In genomic region chr22:19662049-19662684, GRCh38 we compare ENCODE assay signal across 7 cellular contexts. TPM values are rescaled to one million over a fixed set of nuclear protein-coding genes. Genes with fewer than 3 reads are reported as not detected.
DNase-seq lines count a peak whose midpoint lies in the region; ATAC-seq, FAIRE-seq and TF ChIP-seq lines count a peak whose summit lies in the region.
"Not testable (repeated sequence)": the region's sequence is repeated elsewhere in the genome, so short reads cannot be mapped to it uniquely, and the experiment has no call there.
"Had no signal": no experiment of that assay in that cellular context is flagged by ENCODE, and none has a peak within 500 bp of the region (broad histone marks: within the 10 kb centered on the region; RNA-seq: fewer than 3 reads in every experiment).

No MANE protein-coding gene starts in this region.

- not testable (repeated sequence) for H3K79me2 ChIP-seq in GM23338 (replicated peaks; ENCODE audit: insufficient read depth); HepG2 (ENCODE audit: insufficient read depth, low read length)

- not testable (repeated sequence) for H3K9me3 ChIP-seq in SK-N-MC (ENCODE audit: low read depth, low read length); HepG2 (ENCODE audit: low read length)

- WGBS in HepG2 (ENCODE audit: low lambda C conversion rate) = 44% methylated on average over 19 of the region's 22 CpGs

- not testable (repeated sequence) for H3K36me3 Mint-ChIP-seq in GM23338 (ENCODE audit: low read depth); brain

- TF ChIP-seq EP300 in HepG2 (IDR thresholded peaks at IDR 0.05; ENCODE audit: low read depth in 2 of 2, low read length in 2 of 2); HepG2 (CRISPR knock-in tag; IDR thresholded peaks at IDR 0.05; ENCODE audit: borderline replicate concordance): not testable (repeated sequence)

- H4K20me1 ChIP-seq in GM23338 (replicated peaks; ENCODE audit: insufficient read depth); HepG2 (ENCODE audit: insufficient read depth, low read length): not testable (repeated sequence)

- not testable (repeated sequence) for TF ChIP-seq RAD21 in HepG2 (CRISPR knock-in tag; IDR thresholded peaks at IDR 0.05)

- not testable (repeated sequence) for TF ChIP-seq CTCF in GM23338 (conservative IDR thresholded peaks at IDR 0.05; ENCODE audit: low read depth in 2 of 2); brain (conservative IDR thresholded peaks at IDR 0.05)
- 0 out of 2 replicates have a peak, but pooled peaks have one; percentile 6 for TF ChIP-seq CTCF in HepG2 (CRISPR knock-in tag; IDR thresholded peaks at IDR 0.05)

- not testable (repeated sequence) for H3K4me3 ChIP-seq in GM23338; SK-N-MC; HepG2 (replicated peaks in 1 of 3; ENCODE audit: insufficient read depth in 1 of 3, low read depth in 2 of 3, low read length in 3 of 3)

- H3K9me2 ChIP-seq in GM23338 (ENCODE audit: insufficient read depth) = peaks cover 16% of the 10 kb centered on the region

- peaks cover 25% of the 10 kb centered on the region for H3K4me1 Mint-ChIP-seq in GM23338
- H3K4me1 Mint-ChIP-seq in brain = peaks cover 47% of the 10 kb centered on the region

- BruUV-seq in HepG2 (replicated peaks; lab: Mats Ljungman, UMichigan) = not testable (repeated sequence)

- not testable (repeated sequence) for H3K4me3 Mint-ChIP-seq in GM23338, brain

- TF ChIP-seq POLR2A in HepG2 (IDR thresholded peaks at IDR 0.05; ENCODE audit: insufficient read depth in 1 of 2, low read depth in 2 of 2, low read length in 2 of 2) = not testable (repeated sequence)

- not testable (repeated sequence) for H3F3A ChIP-seq in GM23338 (replicated peaks; ENCODE audit: low read depth)

- H3K36me3 ChIP-seq in GM23338 (ENCODE audit: insufficient read depth); SK-N-MC (ENCODE audit: insufficient read depth, low read length); HepG2 (replicated peaks in 1 of 2; ENCODE audit: control insufficient read depth in 1 of 2, insufficient read depth in 2 of 2, low read length in 2 of 2): not testable (repeated sequence)

- DNase-seq in D341Med (ENCODE audit: low spot score) = peak; percentile 27
- DNase-seq in GM23338 (ENCODE audit: low spot score); SK-N-MC (ENCODE audit: low read depth, low spot score); HepG2 (ENCODE audit: low spot score): not testable (repeated sequence)
- peak; percentile 45 for DNase-seq in posterior vena cava (ENCODE audit: low spot score)

- 0 out of 2 replicates have a peak overlapping the region, but pooled peaks have one; percentile 47 for H2AFZ ChIP-seq in GM23338
- H2AFZ ChIP-seq in HepG2 (ENCODE audit: low read length) = not testable (repeated sequence)

- ATAC-seq in GM23338 = peak; percentile 70
- ATAC-seq in HepG2 = not testable (repeated sequence)

- POLR2A ChIA-PET in HepG2 (lab: Yijun Ruan, JAX) = not testable (repeated sequence)

- not testable (repeated sequence) for H3K27me3 ChIP-seq in GM23338 (ENCODE audit: insufficient read depth)
- H3K27me3 ChIP-seq in HepG2 (ENCODE audit: control insufficient read depth in 1 of 2, insufficient read depth in 2 of 2, low read length in 2 of 2) = peaks cover 4 to 38% of the 10 kb centered on the region in 2 experiments; a peak in 4 of 5 replicates

- H3K27ac ChIP-seq in GM23338 (ENCODE audit: low read depth); HepG2 (ENCODE audit: extremely low read length, insufficient read depth, low read length): not testable (repeated sequence)
- H3K27ac ChIP-seq in SK-N-MC = peak overlapping the region; percentile 83

- H3K27ac Mint-ChIP-seq in GM23338 = not testable (repeated sequence)
- H3K27ac Mint-ChIP-seq in brain = peak overlapping the region in 3 of 5 experiments; percentile 55 to 68 (median 64)

- intact Hi-C loops in HepG2 (cut with micrococcal nuclease; ENCODE audit: unreplicated experiment); posterior vena cava (cut with DNase I): not testable (repeated sequence)

- not testable (repeated sequence) for H3K4me1 ChIP-seq in GM23338 (ENCODE audit: insufficient read depth); HepG2 (ENCODE audit: insufficient read depth, low read length)

- not testable (repeated sequence) for H3K9me3 Mint-ChIP-seq in GM23338, brain

- CTCF ChIA-PET in HepG2 (lab: Yijun Ruan, JAX; ENCODE audit: low intra/inter-chr PET ratio, low total read pairs) = not testable (repeated sequence)

- FAIRE-seq in HepG2 (lab: Jason Lieb, UNC) = not testable (repeated sequence)

- H3K27me3 Mint-ChIP-seq in GM23338 (ENCODE audit: insufficient read depth, low read depth, poor library complexity); brain: not testable (repeated sequence)

- in situ Hi-C loops in HepG2 (cut with HindIII; ENCODE audit: extremely low pct_ligation_motif_present, low pct_unique_long_range_greater_than_20kb) = not testable (repeated sequence)

- not testable (repeated sequence) for H3K4me2 ChIP-seq in GM23338; HepG2 (ENCODE audit: low read depth, low read length)

- H3K9ac ChIP-seq in SK-N-MC (ENCODE audit: insufficient read length); HepG2 (ENCODE audit: insufficient read depth, low read depth, low read length): not testable (repeated sequence)

RNA-seq across cellular contexts. Expression of gene SEPTIN5, which starts 52.1 kb away (rescaled TPM):
- 7.7 and 17.2 TPM in 2 replicates for total RNA-seq in GM23338 (2014; rRNA removed; shearing (Covaris generic))
- polyA plus RNA-seq in GM23338 (2016; fragmentation: Nextera tagmentation; extraction: Ambion mirVana) (4.3 and 5.6 TPM in 2 replicates), brain (ENCODE audit: insufficient read depth, low read depth, low replicate concordance) (290 TPM), HepG2 (2011; rRNA removed) (0.33 and 0.55 TPM in 2 replicates)
- total RNA-seq in HepG2 (2016; rRNA removed; fragmentation: Illumina TruSeq; extraction: Trizol) (not detected in 2 replicates), posterior vena cava (10 to 100 TPM; 22.9 to 29.8 TPM)
- 0.09 and 0.20 TPM in 2 replicates for total RNA-seq in HepG2 (2016; cell fraction: cytosol; rRNA removed; fragmentation: Illumina TruSeq; extraction: Trizol; ENCODE audit: low read depth)
- not detected in 2 replicates for total RNA-seq in HepG2 (2016; cell fraction: insoluble cytoplasmic fraction; rRNA removed; fragmentation: Illumina TruSeq; extraction: Trizol)
- 0.06 and 0.10 TPM in 2 replicates for total RNA-seq in HepG2 (2016; cell fraction: membrane; rRNA removed; fragmentation: Illumina TruSeq; extraction: Trizol)
- total RNA-seq in HepG2 (2016; cell fraction: nucleus; rRNA removed; fragmentation: Illumina TruSeq; extraction: Trizol) = not detected in 2 replicates
- 0.04 TPM in 1 of 2 replicates, not detected in the other for polyA plus RNA-seq in HepG2 (2011; cell fraction: cytosol; rRNA removed)
- 0.57 and 0.82 TPM in 2 replicates for polyA plus RNA-seq in HepG2 (2011; cell fraction: nucleus; rRNA removed)
- polyA plus RNA-seq in HepG2 (2012) = 0.08 TPM in 1 of 2 replicates, not detected in the other
- polyA plus RNA-seq in HepG2 (2016; cell fraction: cytosol; fragmentation: Illumina TruSeq; extraction: Trizol; ENCODE audit: low read depth) = 0.15 and 0.23 TPM in 2 replicates
- not detected in 2 replicates for polyA plus RNA-seq in HepG2 (2016; cell fraction: insoluble cytoplasmic fraction; fragmentation: Illumina TruSeq; extraction: Trizol; ENCODE audit: low read depth)
- 0.23 and 0.58 TPM in 2 replicates for polyA plus RNA-seq in HepG2 (2016; cell fraction: membrane; fragmentation: Illumina TruSeq; extraction: Trizol; ENCODE audit: low read depth)
- polyA plus RNA-seq in HepG2 (2016; cell fraction: nucleus; fragmentation: Illumina TruSeq; extraction: Trizol; ENCODE audit: insufficient read depth, low read depth) = 0.28 TPM in 1 of 2 replicates, not detected in the other
- 1.0 and 1.5 TPM in 2 replicates for polyA minus RNA-seq in HepG2 (2011; rRNA and poly(A)+ RNA removed; ENCODE audit: low replicate concordance)
- not detected in 2 replicates for polyA minus RNA-seq in HepG2 (2011; cell fraction: cytosol; rRNA and poly(A)+ RNA removed)
- polyA minus RNA-seq in HepG2 (2011; cell fraction: nucleus; rRNA and poly(A)+ RNA removed) = 0.77 TPM in 1 of 2 replicates, not detected in the other
- total RNA-seq: CD4-positive, alpha-beta memory T cell had no signal
- polyA plus RNA-seq: CD4-positive, alpha-beta memory T cell had no signal
